ENCODE assay signal across 10 cellular contexts in genomic region chr22:20514658-20515406, GRCh38. TPM values are rescaled to one million over a fixed set of nuclear protein-coding genes. Genes with fewer than 3 reads are reported as not detected.
DNase-seq lines count a peak whose midpoint lies in the region; ATAC-seq, FAIRE-seq and TF ChIP-seq lines count a peak whose summit lies in the region.
"Had no signal": no experiment of that assay in that cellular context is flagged by ENCODE, and none has a peak within 500 bp of the region (broad histone marks: within the 10 kb centered on the region; RNA-seq: fewer than 3 reads in every experiment).

No MANE protein-coding gene starts in this region.

- H3K27me3 Mint-ChIP-seq in activated T-cell treated with anti-CD3 and anti-CD28 coated beads, Interleukin-2, amount 50 U/mL, for 4 hours (ENCODE audit: low read depth) = no peaks in the 10 kb centered on the region
- H3K27me3 Mint-ChIP-seq in T-helper 17 cell = no peaks in the 10 kb centered on the region

- no peak for TF ChIP-seq POLR2A in erythroblast (IDR thresholded peaks at IDR 0.05; ENCODE audit: low read length)

- peaks cover 81% of the 10 kb centered on the region for H3K4me1 Mint-ChIP-seq in activated T-cell treated with anti-CD3 and anti-CD28 coated beads, Interleukin-2, amount 50 U/mL, for 4 hours (ENCODE audit: low read depth)
- peaks cover 51% of the 10 kb centered on the region for H3K4me1 Mint-ChIP-seq in T-helper 17 cell

- H3K9me3 ChIP-seq in T-helper 17 cell (ENCODE audit: control insufficient read depth, low read length, poor library complexity, severe bottlenecking) = no peaks in the 10 kb centered on the region
- H3K9me3 ChIP-seq: body of pancreas had no signal

- peak overlapping the region; percentile 23 for H3K4me3 Mint-ChIP-seq in activated T-cell treated with anti-CD3 and anti-CD28 coated beads, Interleukin-2, amount 50 U/mL, for 4 hours
- H3K4me3 Mint-ChIP-seq in T-helper 17 cell = peak overlapping the region; percentile 52

- H3K4me3 ChIP-seq in foreskin fibroblast (ENCODE audit: low read depth in 1 of 2, low read length in 2 of 2) = no peak overlapping the region
- H3K4me3 ChIP-seq: body of pancreas had no signal

- no peak for TF ChIP-seq CTCF in foreskin fibroblast (IDR thresholded peaks at IDR 0.05; ENCODE audit: low read depth, low read length)

- DNase-seq in activated T-cell treated with anti-CD3 and anti-CD28 coated beads, Interleukin-2, amount 50 U/mL, for 4 hours = no peak
- no peak for DNase-seq in activated T-cell treated with anti-CD3 and anti-CD28 coated beads, Interleukin-2, amount 50 U/mL, for 1 hour
- DNase-seq in T-helper 17 cell = no peak
- DNase-seq in foreskin fibroblast = peak; percentile 90 to 93
- DNase-seq in stromal cell of bone marrow (ENCODE audit: low read depth) = peak; percentile 86
- no peak for DNase-seq in HTR-8/SVneo (ENCODE audit: insufficient read length, low spot score)
- no peak for DNase-seq in cerebellar nuclear complex (lab: John Stamatoyannopoulos, UW)
- no peak for DNase-seq in erythroblast (lab: John Stamatoyannopoulos, UW)
- DNase-seq: body of pancreas, NCI-H187 had no signal

- no peak for FAIRE-seq in HTR-8/SVneo (lab: Jason Lieb, UNC)

- peaks cover 22% of the 10 kb centered on the region for H3K36me3 Mint-ChIP-seq in activated T-cell treated with anti-CD3 and anti-CD28 coated beads, Interleukin-2, amount 50 U/mL, for 4 hours (ENCODE audit: insufficient read depth)
- peaks cover 4% of the 10 kb centered on the region for H3K36me3 Mint-ChIP-seq in T-helper 17 cell (ENCODE audit: low read depth)

- peak; percentile 75 to 76 for ATAC-seq in activated T-cell treated with anti-CD3 and anti-CD28 coated beads, Interleukin-2, amount 50 U/mL, for 4 hours
- ATAC-seq in T-helper 17 cell = no peak
- ATAC-seq: body of pancreas had no signal

- no peaks in the 10 kb centered on the region for H3K9me3 Mint-ChIP-seq in activated T-cell treated with anti-CD3 and anti-CD28 coated beads, Interleukin-2, amount 50 U/mL, for 4 hours

- peak overlapping the region; percentile 56 for H3K27ac Mint-ChIP-seq in T-helper 17 cell

RNA-seq across cellular contexts. Expression of gene MED15, which starts 7.4 kb away (rescaled TPM):
- 10 to 100 TPM; 83.2 to 90.5 (median 84.0) TPM for total RNA-seq in activated T-cell treated with anti-CD3 and anti-CD28 coated beads, Interleukin-2, amount 50 U/mL, for 4 hours
- 100 to 1,000 TPM; 207 to 251 TPM for total RNA-seq in T-helper 17 cell

RNA-seq across cellular contexts. Expression of gene KLHL22, which starts 19.2 kb away (rescaled TPM):
- 1 to 10 TPM; 4.6 to 5.8 (median 5.7) TPM for total RNA-seq in activated T-cell treated with anti-CD3 and anti-CD28 coated beads, Interleukin-2, amount 50 U/mL, for 4 hours
- 10 to 100 TPM; 28.1 to 33.1 TPM for total RNA-seq in T-helper 17 cell

Comparison
In these comparisons a context has a peak if more than half of its experiments do, and no peak if none do; other contexts are left out.
1. DNase-seq: peak in foreskin fibroblast (2 of 2) and stromal cell of bone marrow (single experiment); none in activated T-cell treated with anti-CD3 and anti-CD28 coated beads, Interleukin-2, amount 50 U/mL, for 4 hours (single experiment), activated T-cell treated with anti-CD3 and anti-CD28 coated beads, Interleukin-2, amount 50 U/mL, for 1 hour (single experiment), T-helper 17 cell (0 of 3), HTR-8/SVneo (single experiment), cerebellar nuclear complex (0 of 2) and erythroblast (0 of 2).
2. RNA of gene KLHL22, which starts 19.2 kb away (total RNA-seq): 28.1 to 33.1 TPM in T-helper 17 cell; 4.6 to 5.8 TPM in activated T-cell treated with anti-CD3 and anti-CD28 coated beads, Interleukin-2, amount 50 U/mL, for 4 hours; every median in the first group is over 4 times any median in the second.